In genomic region chr3:32419766-32420137, GRCh38 we compare ENCODE assay signal across 9 cellular contexts. TPM values are rescaled to one million over a fixed set of nuclear protein-coding genes. Genes with fewer than 3 reads are reported as not detected.
DNase-seq lines count a peak whose midpoint lies in the region; ATAC-seq, FAIRE-seq and TF ChIP-seq lines count a peak whose summit lies in the region.
"Had no signal": no experiment of that assay in that cellular context is flagged by ENCODE, and none has a peak within 500 bp of the region (broad histone marks: within the 10 kb centered on the region; RNA-seq: fewer than 3 reads in every experiment).

No MANE protein-coding gene starts in this region.

- peak overlapping the region; percentile 91 for H3K4me2 ChIP-seq in HepG2 (ENCODE audit: low read depth, low read length)

- DNase-seq in cardiac muscle cell (ENCODE audit: low read depth in 1 of 2, low spot score in 1 of 2), result peak in 1 of 2 donors; percentile 19
- no peak for DNase-seq in left ventricle myocardium superior
- DNase-seq in WTC11 (ENCODE audit: low spot score), result no peak
- DNase-seq in HepG2 (ENCODE audit: low spot score), result no peak
- DNase-seq in type B pancreatic cell (ENCODE audit: extremely low spot score, unreplicated experiment), result no peak
- no peak for DNase-seq in LoVo (ENCODE audit: low spot score)
- no peak for DNase-seq in H54 (ENCODE audit: insufficient read length, low spot score)
- DNase-seq: aorta had no signal

- no TSS peak for BruUV-seq in HepG2 (replicated peaks; lab: Mats Ljungman, UMichigan)

- H2AFZ ChIP-seq in HepG2 (ENCODE audit: low read length), result no peak overlapping the region

- H3K27ac ChIP-seq in cardiac muscle cell (peak overlapping the region; percentile 85), HepG2 (ENCODE audit: extremely low read length, insufficient read depth, low read length) (peak overlapping the region; percentile 81)

- no peak for TF ChIP-seq RAD21 in HepG2 (CRISPR knock-in tag; IDR thresholded peaks at IDR 0.05)

- H3K36me3 Mint-ChIP-seq in WTC11 (peaks cover 18% of the 10 kb centered on the region), type B pancreatic cell (peaks cover 18% of the 10 kb centered on the region)

- peaks cover 15% of the 10 kb centered on the region for H3K4me1 ChIP-seq in cardiac muscle cell (ENCODE audit: low read depth)
- H3K4me1 ChIP-seq in HepG2 (ENCODE audit: insufficient read depth, low read length), result peaks cover 47% of the 10 kb centered on the region

- no peak for TF ChIP-seq CTCF in cardiac muscle cell (IDR thresholded peaks at IDR 0.05; ENCODE audit: low read depth, low read length)
- TF ChIP-seq CTCF in WTC11 (IDR thresholded peaks at IDR 0.05), result no peak
- TF ChIP-seq CTCF in HepG2 (CRISPR knock-in tag; IDR thresholded peaks at IDR 0.05), result no peak
- no peak for TF ChIP-seq CTCF in type B pancreatic cell (conservative IDR thresholded peaks at IDR 0.05)

- H3K4me3 ChIP-seq in cardiac muscle cell (no peak overlapping the region), HepG2 (replicated peaks in 1 of 3; ENCODE audit: insufficient read depth in 1 of 3, low read depth in 2 of 3, low read length in 3 of 3) (peak overlapping the region in 2 of 3 experiments; percentile 43 to 65; a peak in 2 of 6 replicates)

- peaks cover 35% of the 10 kb centered on the region for H3K4me1 Mint-ChIP-seq in WTC11
- peaks cover 47% of the 10 kb centered on the region for H3K4me1 Mint-ChIP-seq in type B pancreatic cell (ENCODE audit: unreplicated experiment)

- H3K27me3 Mint-ChIP-seq in WTC11 (ENCODE audit: low read depth) (no peaks in the 10 kb centered on the region), type B pancreatic cell (no peaks in the 10 kb centered on the region)

- H3K27ac Mint-ChIP-seq in WTC11, result peak overlapping the region; percentile 88
- H3K27ac Mint-ChIP-seq in type B pancreatic cell, result peak overlapping the region; percentile 96

- peak overlapping the region; percentile 79 for H3K9ac ChIP-seq in HepG2 (ENCODE audit: insufficient read depth, low read depth, low read length)

- H3K9me3 Mint-ChIP-seq in WTC11, result peaks cover 19% of the 10 kb centered on the region
- peaks cover 10% of the 10 kb centered on the region for H3K9me3 Mint-ChIP-seq in type B pancreatic cell

- FAIRE-seq in HepG2 (lab: Jason Lieb, UNC) (no peak), H54 (lab: Jason Lieb, UNC) (no peak)

- ATAC-seq in left ventricle myocardium superior, result no peak
- no peak for ATAC-seq in WTC11
- no peak for ATAC-seq in HepG2
- no peak for ATAC-seq in GM18520 (IDR thresholded peaks at IDR 0.05; ENCODE audit: unreplicated experiment)

- TF ChIP-seq EP300 in HepG2 (IDR thresholded peaks at IDR 0.05; ENCODE audit: low read depth in 2 of 2, low read length in 2 of 2) (no peak), HepG2 (CRISPR knock-in tag; IDR thresholded peaks at IDR 0.05; ENCODE audit: borderline replicate concordance) (no peak)

- peaks cover 54% of the 10 kb centered on the region for H3K79me2 ChIP-seq in HepG2 (ENCODE audit: insufficient read depth, low read length)

- H4K20me1 ChIP-seq in HepG2 (ENCODE audit: insufficient read depth, low read length), result no peaks in the 10 kb centered on the region

- TF ChIP-seq POLR2A in HepG2 (IDR thresholded peaks at IDR 0.05; ENCODE audit: insufficient read depth in 1 of 2, low read depth in 2 of 2, low read length in 2 of 2) (no peak), H54 (IDR thresholded peaks at IDR 0.05; ENCODE audit: low read depth, low read length) (no peak)

- no peaks in the 10 kb centered on the region for H3K27me3 ChIP-seq in cardiac muscle cell
- no peaks in the 10 kb centered on the region for H3K27me3 ChIP-seq in HepG2 (ENCODE audit: control insufficient read depth in 1 of 2, insufficient read depth in 2 of 2, low read length in 2 of 2)

- POLR2A ChIA-PET in WTC11 (lab: Charles Lee) (interaction anchor here (1.1 kb wide), 1 partner anchor 13 kb away, joined by 3 read pairs; no protein-coding TSS in a partner anchor), HepG2 (lab: Yijun Ruan, JAX) (no interaction called here)

- no peaks in the 10 kb centered on the region for H3K36me3 ChIP-seq in cardiac muscle cell
- H3K36me3 ChIP-seq in HepG2 (replicated peaks in 1 of 2; ENCODE audit: control insufficient read depth in 1 of 2, insufficient read depth in 2 of 2, low read length in 2 of 2), result no peaks in the 10 kb centered on the region

- CTCF ChIA-PET in WTC11 (lab: Charles Lee), result interaction anchor here (1.2 to 6.6 kb wide), 2 partner anchors 45 to 48 kb away, joined by 7 to 48 read pairs; no protein-coding TSS in a partner anchor
- CTCF ChIA-PET in HepG2 (lab: Yijun Ruan, JAX; ENCODE audit: low intra/inter-chr PET ratio, low total read pairs), result no interaction called here

- H3K4me3 Mint-ChIP-seq in WTC11 (no peak overlapping the region), type B pancreatic cell (peak overlapping the region; percentile 78)

- in situ Hi-C loops in HepG2 (cut with HindIII; ENCODE audit: extremely low pct_ligation_motif_present, low pct_unique_long_range_greater_than_20kb), result no loop called here

- H3K9me3 ChIP-seq in cardiac muscle cell (ENCODE audit: low read depth), result no peaks in the 10 kb centered on the region
- peaks cover 9% of the 10 kb centered on the region for H3K9me3 ChIP-seq in HepG2 (ENCODE audit: low read length)

- intact Hi-C loops in left ventricle myocardium superior (cut with micrococcal nuclease), result no loop called here
- intact Hi-C loops in HepG2 (cut with micrococcal nuclease; ENCODE audit: unreplicated experiment), result loop anchor here (2.0 kb wide), 1 partner anchor 71 kb away; no protein-coding TSS in a partner anchor

- 83% methylated on average over 2 of the region's 2 CpGs for WGBS in HepG2 (ENCODE audit: low lambda C conversion rate)

TF ChIP-seq in WTC11, 78 proteins besides CTCF, POLR2A, EP300 and RAD21 (continues in another document):
- no peak for TF ChIP-seq ERG (CRISPR knock-in tag; IDR thresholded peaks at IDR 0.05)

TF ChIP-seq in HepG2, 621 proteins besides CTCF, POLR2A, EP300 and RAD21:
- peak; percentile 45; the same call in 1 of the 2 replicates for TF ChIP-seq ZNF7 (CRISPR knock-in tag; IDR thresholded peaks at IDR 0.05)
- TF ChIP-seq MTF2 (CRISPR knock-in tag; IDR thresholded peaks at IDR 0.05; ENCODE audit: borderline replicate concordance), result peak; percentile 1; the same call in 1 of the 2 replicates
- TF ChIP-seq MIER3 (CRISPR knock-in tag; IDR thresholded peaks at IDR 0.05; ENCODE audit: borderline replicate concordance), result no peak

RNA-seq across cellular contexts. Expression of gene CMTM7, which starts 28.1 kb away (rescaled TPM):
- 15.9 and 24.2 TPM in 2 replicates for total RNA-seq in cardiac muscle cell
- polyA plus RNA-seq in cardiac muscle cell, result 42.4 and 64.1 TPM in 2 replicates
- 4.4 TPM for total RNA-seq in left ventricle myocardium superior
- total RNA-seq in WTC11 (2021), result 19.9 to 24.0 TPM (median 23.4 TPM) in 3 replicates
- total RNA-seq in HepG2 (2016; rRNA removed; fragmentation: Illumina TruSeq; extraction: Trizol), result 16.3 and 20.9 TPM in 2 replicates
- 22.9 and 35.2 TPM in 2 replicates for total RNA-seq in HepG2 (2016; cell fraction: cytosol; rRNA removed; fragmentation: Illumina TruSeq; extraction: Trizol; ENCODE audit: low read depth)
- total RNA-seq in HepG2 (2016; cell fraction: insoluble cytoplasmic fraction; rRNA removed; fragmentation: Illumina TruSeq; extraction: Trizol), result 17.4 and 22.1 TPM in 2 replicates
- 31.5 and 35.8 TPM in 2 replicates for total RNA-seq in HepG2 (2016; cell fraction: membrane; rRNA removed; fragmentation: Illumina TruSeq; extraction: Trizol)
- 21.3 and 25.3 TPM in 2 replicates for total RNA-seq in HepG2 (2016; cell fraction: nucleus; rRNA removed; fragmentation: Illumina TruSeq; extraction: Trizol)
- 21.4 and 21.5 TPM in 2 replicates for polyA plus RNA-seq in HepG2 (2011; rRNA removed)
- polyA plus RNA-seq in HepG2 (2011; cell fraction: cytosol; rRNA removed), result 18.5 and 26.0 TPM in 2 replicates
- 17.4 and 20.3 TPM in 2 replicates for polyA plus RNA-seq in HepG2 (2011; cell fraction: nucleus; rRNA removed)
- 12.6 and 15.2 TPM in 2 replicates for polyA plus RNA-seq in HepG2 (2012)
- 65.0 and 80.4 TPM in 2 replicates for polyA plus RNA-seq in HepG2 (2016; cell fraction: cytosol; fragmentation: Illumina TruSeq; extraction: Trizol; ENCODE audit: low read depth)
- 41.8 and 49.0 TPM in 2 replicates for polyA plus RNA-seq in HepG2 (2016; cell fraction: insoluble cytoplasmic fraction; fragmentation: Illumina TruSeq; extraction: Trizol; ENCODE audit: low read depth)
- polyA plus RNA-seq in HepG2 (2016; cell fraction: membrane; fragmentation: Illumina TruSeq; extraction: Trizol; ENCODE audit: low read depth), result 78.5 and 84.2 TPM in 2 replicates
- polyA plus RNA-seq in HepG2 (2016; cell fraction: nucleus; fragmentation: Illumina TruSeq; extraction: Trizol; ENCODE audit: insufficient read depth, low read depth), result 56.7 and 59.4 TPM in 2 replicates
- 0.16 and 25.3 TPM in 2 replicates for polyA minus RNA-seq in HepG2 (2011; rRNA and poly(A)+ RNA removed; ENCODE audit: low replicate concordance)
- 15.5 and 16.0 TPM in 2 replicates for polyA minus RNA-seq in HepG2 (2011; cell fraction: cytosol; rRNA and poly(A)+ RNA removed)
- 11.4 and 13.4 TPM in 2 replicates for polyA minus RNA-seq in HepG2 (2011; cell fraction: nucleus; rRNA and poly(A)+ RNA removed)
- 8.2 and 20.4 TPM in 2 replicates for total RNA-seq in type B pancreatic cell (ENCODE audit: low replicate concordance)
